Comparison of ENCODE assay signal across 7 cellular contexts in the genomic region with DNA sequence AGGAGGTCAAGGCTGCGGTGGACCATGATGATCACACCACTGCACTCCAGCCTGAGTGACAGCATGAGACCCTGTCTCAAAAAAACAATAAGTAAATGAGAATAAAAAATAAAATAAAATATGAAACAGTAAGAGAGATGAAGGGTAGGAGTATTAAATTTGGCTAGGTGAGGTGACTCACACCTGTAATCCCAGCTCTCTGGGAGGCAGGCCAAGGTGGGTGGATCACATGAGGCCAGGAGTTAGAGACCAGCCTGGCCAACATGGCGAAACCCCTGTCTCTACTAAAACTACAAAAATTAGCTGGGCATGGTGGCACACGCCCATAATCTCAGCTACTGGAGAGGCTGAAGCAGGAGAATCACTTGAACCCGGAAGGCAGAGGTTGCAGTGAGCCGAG.
A peak's percentile ranks its signal among the peaks of the same experiment; 100 is the strongest.
DNase-seq lines count a peak whose midpoint lies in the region; ATAC-seq, FAIRE-seq and TF ChIP-seq lines count a peak whose summit lies in the region.
"Not testable (repeated sequence)": the region's sequence is repeated elsewhere in the genome, so short reads cannot be mapped to it uniquely, and the experiment has no call there.

No MANE protein-coding gene starts in this region.

- not testable (repeated sequence) for H3K4me3 ChIP-seq in MG63; PC-3 (ENCODE audit: low read length); mammary epithelial cell (replicated peaks in 1 of 3; ENCODE audit: insufficient read depth in 1 of 3, low read depth in 2 of 3, low read length in 3 of 3); bronchial epithelial cell (ENCODE audit: low read depth, low read length)

- H3K9ac ChIP-seq in PC-3 (ENCODE audit: low read length); mammary epithelial cell (ENCODE audit: insufficient read depth, low read length): not testable (repeated sequence)

- peaks cover 11% of the 10 kb centered on the region for H3K4me1 Mint-ChIP-seq in MCF 10A (ENCODE audit: insufficient read depth, unreplicated experiment)

- CTCF ChIA-PET in PC-3 (lab: Charles Lee); mammary epithelial cell (lab: Charles Lee; ENCODE audit: low non-redundant PET): not testable (repeated sequence)
- CTCF ChIA-PET in MCF 10A (lab: Yijun Ruan, JAX): interaction anchor here (0.6 to 1.7 kb wide), 3 partner anchors 26 to 133 kb away, joined by 3 to 5 read pairs (median 4); no protein-coding TSS in a partner anchor

- dilution Hi-C loops in mammary epithelial cell (cut with HindIII; ENCODE audit: low sequenced_read_pairs): not testable (repeated sequence)

- H3K27me3 ChIP-seq in MG63; PC-3 (ENCODE audit: low read length); mammary epithelial cell (ENCODE audit: insufficient read depth, low read length); bronchial epithelial cell (ENCODE audit: control insufficient read depth, insufficient read depth, low read length): not testable (repeated sequence)

- H3K36me3 ChIP-seq in MG63; PC-3 (ENCODE audit: low read depth, low read length); mammary epithelial cell (ENCODE audit: insufficient read depth, low read length); bronchial epithelial cell (ENCODE audit: control insufficient read depth, insufficient read depth, low read length): not testable (repeated sequence)

- peak; percentile 21; the same call in 1 of the 2 replicates for ATAC-seq in PC-3
- peak; percentile 66 for ATAC-seq in esophagus mucosa

- H3K27ac ChIP-seq in PC-3 (ENCODE audit: low read length); mammary epithelial cell (ENCODE audit: insufficient read depth, low read depth, low read length): not testable (repeated sequence)

- intact Hi-C loops in PC-3 (cut with micrococcal nuclease); MCF 10A (cut with micrococcal nuclease); mammary epithelial cell (cut with micrococcal nuclease): not testable (repeated sequence)

- not testable (repeated sequence) for H3F3A ChIP-seq in PC-3 (ENCODE audit: low read length, unreplicated experiment)

- not testable (repeated sequence) for TF ChIP-seq CTCF in PC-3 (conservative IDR thresholded peaks at IDR 0.05; ENCODE audit: low read depth, low read length); MCF 10A (IDR thresholded peaks at IDR 0.05; ENCODE audit: unreplicated experiment); mammary epithelial cell (conservative IDR thresholded peaks at IDR 0.05 in 1 of 2, IDR thresholded peaks at IDR 0.05 in 1 of 2; ENCODE audit: extremely low read depth in 1 of 2, insufficient read depth in 1 of 2, low read depth in 1 of 2, low read length in 2 of 2); bronchial epithelial cell (IDR thresholded peaks at IDR 0.05; ENCODE audit: insufficient read depth, low read length, severe bottlenecking)

- H3K79me2 ChIP-seq in PC-3 (ENCODE audit: low read length); mammary epithelial cell (ENCODE audit: insufficient read depth, low read length): not testable (repeated sequence)

- H3K27ac Mint-ChIP-seq in MCF 10A (ENCODE audit: low read depth, unreplicated experiment): not testable (repeated sequence)

- H2AFZ ChIP-seq in PC-3 (ENCODE audit: low read length): 0 out of 2 replicates have a peak overlapping the region, but pooled peaks have one; percentile 31
- H2AFZ ChIP-seq in mammary epithelial cell (ENCODE audit: low read depth, low read length): not testable (repeated sequence)

- not testable (repeated sequence) for H3K9me3 Mint-ChIP-seq in MCF 10A (ENCODE audit: unreplicated experiment)

- FAIRE-seq in bronchial epithelial cell (lab: Jason Lieb, UNC): not testable (repeated sequence)

- not testable (repeated sequence) for H3K4me1 ChIP-seq in PC-3 (ENCODE audit: insufficient read depth, low read length); mammary epithelial cell (ENCODE audit: insufficient read depth, low read length)

- H3K9me3 ChIP-seq in MG63: peaks cover 29% of the 10 kb centered on the region
- H3K9me3 ChIP-seq in PC-3 (ENCODE audit: low read length): peaks cover 24% of the 10 kb centered on the region
- H3K9me3 ChIP-seq in mammary epithelial cell (replicated peaks; ENCODE audit: insufficient read depth, low read length): not testable (repeated sequence)

- DNase-seq in MG63 (peak; percentile 21), PC-3 (peak; percentile 67), MCF 10A (ENCODE audit: unreplicated experiment) (peak; percentile 74), mammary epithelial cell (peak; percentile 26), bronchial epithelial cell (ENCODE audit: low read depth) (peak; percentile 7)
- DNase-seq in activated effector memory CD4-positive, alpha-beta T cell treated with anti-CD3 and anti-CD28 coated beads, Interleukin-2, amount 50 U/mL, for 16 hours: peak; percentile 0

- not testable (repeated sequence) for BruUV-seq in PC-3 (replicated peaks; lab: Mats Ljungman, UMichigan); MCF 10A (replicated peaks; lab: Mats Ljungman, UMichigan); mammary epithelial cell (replicated peaks; lab: Mats Ljungman, UMichigan)

- peaks cover 11% of the 10 kb centered on the region for H3K36me3 Mint-ChIP-seq in MCF 10A (ENCODE audit: insufficient read depth, unreplicated experiment)

- POLR2A ChIA-PET in PC-3 (lab: Charles Lee; ENCODE audit: unreplicated experiment): not testable (repeated sequence)
- POLR2A ChIA-PET in MCF 10A (lab: Yijun Ruan, JAX): interaction anchor here (1.4 kb wide), 1 partner anchor 61 kb away, joined by 4 read pairs; no protein-coding TSS in a partner anchor

- H3K4me3 Mint-ChIP-seq in MCF 10A (ENCODE audit: unreplicated experiment): not testable (repeated sequence)

- H3K4me2 ChIP-seq in PC-3 (ENCODE audit: low read length); mammary epithelial cell (ENCODE audit: insufficient read depth, low read depth, low read length): not testable (repeated sequence)

- WGBS in mammary epithelial cell (ENCODE audit: low coverage, missing lambda C conversion rate): 86% methylated on average over 5 of the region's 5 CpGs

- in situ Hi-C loops in mammary epithelial cell (cut with MboI; ENCODE audit: low sequenced_read_pairs in 2 of 2): not testable (repeated sequence)

- H3K27me3 Mint-ChIP-seq in MCF 10A (ENCODE audit: insufficient read depth, unreplicated experiment): not testable (repeated sequence)

- H3K9me2 ChIP-seq in PC-3 (replicated peaks; ENCODE audit: low read length): not testable (repeated sequence)

- H4K20me1 ChIP-seq in PC-3 (ENCODE audit: low read length); mammary epithelial cell (ENCODE audit: insufficient read depth, low read length): not testable (repeated sequence)

Comparison
In these comparisons a context has a peak if more than half of its experiments do, and no peak if none do; other contexts are left out.
1. DNase-seq: peak in every context shown above with its lines; median percentile 74 in MCF 10A; 67 in PC-3; 26 in mammary epithelial cell; 21 in MG63; 7 in bronchial epithelial cell; 0 in activated effector memory CD4-positive, alpha-beta T cell treated with anti-CD3 and anti-CD28 coated beads, Interleukin-2, amount 50 U/mL, for 16 hours.